In genomic region chr20:43590036-43590391, GRCh38 we compare ENCODE assay signal across 8 cellular contexts. TPM values are rescaled to one million over a fixed set of nuclear protein-coding genes. Genes with fewer than 3 reads are reported as not detected.
DNase-seq lines count a peak whose midpoint lies in the region; ATAC-seq and TF ChIP-seq lines count a peak whose summit lies in the region.

No MANE protein-coding gene starts in this region.

- peak overlapping the region; percentile 97 for H3K27ac Mint-ChIP-seq in activated T-helper 17 cell treated with anti-CD3 and anti-CD28 coated beads, Interleukin-2, amount 50 U/mL, for 72 hours

- H3K9me3 Mint-ChIP-seq in activated T-helper 17 cell treated with anti-CD3 and anti-CD28 coated beads, Interleukin-2, amount 50 U/mL, for 72 hours: no peaks in the 10 kb centered on the region

- H3K36me3 ChIP-seq in right atrium auricular region (peaks cover 5% of the 10 kb centered on the region), sigmoid colon (peaks cover 0 to 3% (median 0%) of the 10 kb centered on the region in 4 donors)

- TF ChIP-seq POLR2A in sigmoid colon (IDR thresholded peaks at IDR 0.05): no peak

- H3K4me3 Mint-ChIP-seq in activated T-helper 17 cell treated with anti-CD3 and anti-CD28 coated beads, Interleukin-2, amount 50 U/mL, for 72 hours: peak overlapping the region; percentile 96

- TF ChIP-seq EP300 in sigmoid colon (IDR thresholded peaks at IDR 0.05): no peak

- H3K27ac ChIP-seq in right atrium auricular region (peak overlapping the region; percentile 85 to 89), sigmoid colon (peak overlapping the region; percentile 76 to 90 (median 82))

- no peaks in the 10 kb centered on the region for H3K27me3 ChIP-seq in right atrium auricular region
- H3K27me3 ChIP-seq in sigmoid colon: no peaks in the 10 kb centered on the region

- H3K36me3 Mint-ChIP-seq in activated T-helper 17 cell treated with anti-CD3 and anti-CD28 coated beads, Interleukin-2, amount 50 U/mL, for 72 hours (ENCODE audit: low read depth): peaks cover 9% of the 10 kb centered on the region

- H3K9me3 ChIP-seq in right atrium auricular region: no peaks in the 10 kb centered on the region
- no peaks in the 10 kb centered on the region for H3K9me3 ChIP-seq in sigmoid colon

- peak overlapping the region; percentile 84 for H3K4me3 ChIP-seq in Jurkat, Clone E6-1 (ENCODE audit: low read length)
- H3K4me3 ChIP-seq in right atrium auricular region (peak overlapping the region; percentile 87 to 91), sigmoid colon (peak overlapping the region; percentile 67 to 82 (median 76))

- no peak for TF ChIP-seq CTCF in right atrium auricular region (IDR thresholded peaks at IDR 0.05)
- TF ChIP-seq CTCF in sigmoid colon (IDR thresholded peaks at IDR 0.05): no peak

- intact Hi-C loops in sigmoid colon (cut with DNase I): loop anchor here (2.0 kb wide), 2 partner anchors 51 to 131 kb away; no protein-coding TSS in a partner anchor

- WGBS in sigmoid colon, 2 donors: 21 to 29% methylated on average over 9 of the region's 9 CpGs

- peaks cover 12% of the 10 kb centered on the region for H3K4me1 Mint-ChIP-seq in activated T-helper 17 cell treated with anti-CD3 and anti-CD28 coated beads, Interleukin-2, amount 50 U/mL, for 72 hours

- H3K27me3 Mint-ChIP-seq in activated T-helper 17 cell treated with anti-CD3 and anti-CD28 coated beads, Interleukin-2, amount 50 U/mL, for 72 hours: no peaks in the 10 kb centered on the region

- peak; percentile 48 for DNase-seq in D341Med (ENCODE audit: low spot score)
- peak; percentile 10 for DNase-seq in Jurkat, Clone E6-1 (ENCODE audit: low read depth, low spot score)
- no peak for DNase-seq in right atrium auricular region (ENCODE audit: low spot score)
- peak; percentile 61 for DNase-seq in sigmoid colon
- DNase-seq in pons (ENCODE audit: low spot score): no peak

- no peak for ATAC-seq in activated T-helper 17 cell treated with anti-CD3 and anti-CD28 coated beads, Interleukin-2, amount 50 U/mL, for 72 hours (replicated peaks)
- ATAC-seq in GM21786 (IDR thresholded peaks at IDR 0.05; ENCODE audit: unreplicated experiment): no peak
- ATAC-seq in GM18519 (IDR thresholded peaks at IDR 0.05; ENCODE audit: low FRiP score, unreplicated experiment): no peak

- H3K4me1 ChIP-seq in right atrium auricular region (peaks cover 0 to 11% of the 10 kb centered on the region in 2 donors), sigmoid colon (peaks cover 0 to 22% (median 18%) of the 10 kb centered on the region in 4 donors)

RNA-seq across cellular contexts. Expression of gene IFT52, which starts 0.7 kb away (rescaled TPM):
- polyA plus RNA-seq in Jurkat, Clone E6-1 (2012; ENCODE audit: insufficient read depth, insufficient read length): 42.5 TPM
- 10 to 100 TPM; 10.9 to 15.9 TPM for total RNA-seq in activated T-helper 17 cell treated with anti-CD3 and anti-CD28 coated beads, Interleukin-2, amount 50 U/mL, for 72 hours
- total RNA-seq in right atrium auricular region (1 to 10 TPM; 5.7 to 8.1 TPM), sigmoid colon (10 to 100 TPM; 26.4 to 46.3 (median 29.8) TPM)
- 10 to 100 TPM; 15.7 to 32.4 (median 30.7) TPM for polyA plus RNA-seq in sigmoid colon

RNA-seq across cellular contexts. Expression of gene SGK2, which starts 31.2 kb away (rescaled TPM):
- not detected for polyA plus RNA-seq in Jurkat, Clone E6-1 (2012; ENCODE audit: insufficient read depth, insufficient read length)
- total RNA-seq in activated T-helper 17 cell treated with anti-CD3 and anti-CD28 coated beads, Interleukin-2, amount 50 U/mL, for 72 hours: 1 to 10 TPM in 1 of 2 donors, under 1 TPM in 1; 0.22 to 2.9 TPM
- total RNA-seq in right atrium auricular region (under 1 TPM in 1 of 2 donors, not detected in 1; 0.90 TPM), sigmoid colon (1 to 10 TPM in 1 of 4 donors, under 1 TPM in 2, not detected in 1; 0.66 to 8.3 (median 0.71) TPM)
- polyA plus RNA-seq in sigmoid colon: 100 to 1,000 TPM in 1 of 3 donors, 10 to 100 TPM in 2; 46.2 to 114 (median 49.2) TPM

Comparison
In these comparisons a context has a peak if more than half of its experiments do, and no peak if none do; other contexts are left out.
1. DNase-seq: peak in D341Med (single experiment), Jurkat, Clone E6-1 (single experiment) and sigmoid colon (single experiment); none in right atrium auricular region (single experiment) and pons (single experiment).
2. Peak in every context shown above with its lines, with median percentiles within 50 percentile points of each other: H3K4me3 ChIP-seq.